Comparison of ENCODE assay signal across 15 cellular contexts in genomic region chr5:103208460-103208859, GRCh38. TPM values are rescaled to one million over a fixed set of nuclear protein-coding genes. Genes with fewer than 3 reads are reported as not detected.
DNase-seq lines count a peak whose midpoint lies in the region; ATAC-seq and TF ChIP-seq lines count a peak whose summit lies in the region.
"Had no signal": no experiment of that assay in that cellular context is flagged by ENCODE, and none has a peak within 500 bp of the region (broad histone marks: within the 10 kb centered on the region; RNA-seq: fewer than 3 reads in every experiment).

No MANE protein-coding gene starts in this region.

- TF ChIP-seq POLR2A in esophagus squamous epithelium (IDR thresholded peaks at IDR 0.05): no peak

- H3K27me3 ChIP-seq in right atrium auricular region: no peaks in the 10 kb centered on the region
- no peaks in the 10 kb centered on the region for H3K27me3 ChIP-seq in esophagus squamous epithelium

- H3K9me3 Mint-ChIP-seq in activated T-helper 2 cell treated with anti-CD3 and anti-CD28 coated beads, Interferon-gamma antibody, Interleukin-2, Interleukin-4, amounts not matched to agents 10 μg/mL and 5 μg/mL and 100 μg/mL, durations not matched to agents 14 hours and 24 hours and 36 hours: no peaks in the 10 kb centered on the region
- H3K9me3 Mint-ChIP-seq in stimulated activated memory B cell treated with anti-CD40 and anti-IgM and Interleukin-4, amounts not matched to agents 10 μg/mL and 1 μg/mL and 100 μg/mL, for 72 hours: peaks cover 2% of the 10 kb centered on the region

- H3K27ac ChIP-seq in right atrium auricular region (no peak overlapping the region), esophagus squamous epithelium (no peak overlapping the region)
- H3K27ac ChIP-seq: KMS-11 had no signal

- peaks cover 0 to 10% of the 10 kb centered on the region in 2 donors for H3K4me1 ChIP-seq in right atrium auricular region
- H3K4me1 ChIP-seq in esophagus squamous epithelium: no peaks in the 10 kb centered on the region

- 62 to 69% methylated on average over 2 of the region's 2 CpGs for WGBS in esophagus squamous epithelium, 2 donors

- H3K9me3 ChIP-seq in right atrium auricular region (no peaks in the 10 kb centered on the region), esophagus squamous epithelium (no peaks in the 10 kb centered on the region)

- peaks cover 38% of the 10 kb centered on the region for H3K36me3 Mint-ChIP-seq in activated T-helper 2 cell treated with anti-CD3 and anti-CD28 coated beads, Interferon-gamma antibody, Interleukin-2, Interleukin-4, amounts not matched to agents 10 μg/mL and 5 μg/mL and 100 μg/mL, durations not matched to agents 14 hours and 24 hours and 36 hours (ENCODE audit: low read depth)
- peaks cover 45% of the 10 kb centered on the region for H3K36me3 Mint-ChIP-seq in stimulated activated memory B cell treated with anti-CD40 and anti-IgM and Interleukin-4, amounts not matched to agents 10 μg/mL and 1 μg/mL and 100 μg/mL, for 72 hours

- intact Hi-C loops in Right ventricle myocardium superior (cut with DNase I): no loop called here
- intact Hi-C loops in activated T-helper 2 cell treated with anti-CD3 and anti-CD28 coated beads, Interferon-gamma antibody, Interleukin-2, Interleukin-4, amounts not matched to agents 10 μg/mL and 5 μg/mL and 100 μg/mL, durations not matched to agents 14 hours and 24 hours and 36 hours (cut with micrococcal nuclease): no loop called here
- intact Hi-C loops in esophagus squamous epithelium (cut with DNase I): no loop called here

- H3K27me3 Mint-ChIP-seq in activated T-helper 2 cell treated with anti-CD3 and anti-CD28 coated beads, Interferon-gamma antibody, Interleukin-2, Interleukin-4, amounts not matched to agents 10 μg/mL and 5 μg/mL and 100 μg/mL, durations not matched to agents 14 hours and 24 hours and 36 hours (ENCODE audit: low read depth): no peaks in the 10 kb centered on the region
- H3K27me3 Mint-ChIP-seq in stimulated activated memory B cell treated with anti-CD40 and anti-IgM and Interleukin-4, amounts not matched to agents 10 μg/mL and 1 μg/mL and 100 μg/mL, for 72 hours: no peaks in the 10 kb centered on the region
- H3K27me3 Mint-ChIP-seq: CD4-positive, alpha-beta memory T cell had no signal

- H3K27ac Mint-ChIP-seq in activated T-helper 2 cell treated with anti-CD3 and anti-CD28 coated beads, Interferon-gamma antibody, Interleukin-2, Interleukin-4, amounts not matched to agents 10 μg/mL and 5 μg/mL and 100 μg/mL, durations not matched to agents 14 hours and 24 hours and 36 hours: peak overlapping the region; percentile 2
- peak overlapping the region; percentile 12 for H3K27ac Mint-ChIP-seq in stimulated activated memory B cell treated with anti-CD40 and anti-IgM and Interleukin-4, amounts not matched to agents 10 μg/mL and 1 μg/mL and 100 μg/mL, for 72 hours

- H3K4me3 Mint-ChIP-seq in activated T-helper 2 cell treated with anti-CD3 and anti-CD28 coated beads, Interferon-gamma antibody, Interleukin-2, Interleukin-4, amounts not matched to agents 10 μg/mL and 5 μg/mL and 100 μg/mL, durations not matched to agents 14 hours and 24 hours and 36 hours (ENCODE audit: low read depth): no peak overlapping the region
- no peak overlapping the region for H3K4me3 Mint-ChIP-seq in stimulated activated memory B cell treated with anti-CD40 and anti-IgM and Interleukin-4, amounts not matched to agents 10 μg/mL and 1 μg/mL and 100 μg/mL, for 72 hours
- H3K4me3 Mint-ChIP-seq: CD4-positive, alpha-beta memory T cell had no signal

- no peaks in the 10 kb centered on the region for H3K36me3 ChIP-seq in right atrium auricular region
- H3K36me3 ChIP-seq in esophagus squamous epithelium: peaks cover 0 to 32% (median 0%) of the 10 kb centered on the region in 3 donors

- H3K4me3 ChIP-seq in right atrium auricular region: no peak overlapping the region
- H3K4me3 ChIP-seq in fibroblast of pulmonary artery (replicated peaks; ENCODE audit: low read depth, low read length): no peak overlapping the region
- no peak overlapping the region for H3K4me3 ChIP-seq in esophagus squamous epithelium

- TF ChIP-seq CTCF in right atrium auricular region (IDR thresholded peaks at IDR 0.05) (no peak), fibroblast of pulmonary artery (IDR thresholded peaks at IDR 0.05; ENCODE audit: low read length, missing control alignments) (no peak), esophagus squamous epithelium (IDR thresholded peaks at IDR 0.05) (no peak)

- DNase-seq in Right ventricle myocardium superior: no peak
- no peak for DNase-seq in right atrium auricular region (ENCODE audit: low spot score)
- no peak for DNase-seq in activated T-helper 2 cell treated with anti-CD3 and anti-CD28 coated beads, Interferon-gamma antibody, Interleukin-2, Interleukin-4, amounts not matched to agents 10 μg/mL and 5 μg/mL and 100 μg/mL, durations not matched to agents 14 hours and 24 hours and 36 hours (ENCODE audit: low spot score)
- peak; percentile 50 for DNase-seq in fibroblast of pulmonary artery (ENCODE audit: low read depth)
- no peak for DNase-seq in mucosa of gallbladder (ENCODE audit: low spot score)
- DNase-seq in esophagus squamous epithelium (lab: John Stamatoyannopoulos, UW): no peak
- DNase-seq: Calu3; CD4-positive, alpha-beta memory T cell; DMS53; H7; NCI-H1436; NCI-H2081; NCI-H510A treated with DMSO at 0.1 percent for 48 hours had no signal

- ATAC-seq in Right ventricle myocardium superior (ENCODE audit: poor library complexity): peak; percentile 27
- no peak for ATAC-seq in stimulated activated memory B cell treated with anti-CD40 and anti-IgM and Interleukin-4, amounts not matched to agents 10 μg/mL and 1 μg/mL and 100 μg/mL, for 72 hours

- H3K4me1 Mint-ChIP-seq in activated T-helper 2 cell treated with anti-CD3 and anti-CD28 coated beads, Interferon-gamma antibody, Interleukin-2, Interleukin-4, amounts not matched to agents 10 μg/mL and 5 μg/mL and 100 μg/mL, durations not matched to agents 14 hours and 24 hours and 36 hours (ENCODE audit: low read depth): peaks cover 27% of the 10 kb centered on the region
- peaks cover 36% of the 10 kb centered on the region for H3K4me1 Mint-ChIP-seq in stimulated activated memory B cell treated with anti-CD40 and anti-IgM and Interleukin-4, amounts not matched to agents 10 μg/mL and 1 μg/mL and 100 μg/mL, for 72 hours

RNA-seq across cellular contexts. Expression of gene MACIR, which starts 50.1 kb away (rescaled TPM):
- total RNA-seq in Right ventricle myocardium superior: 3.9 TPM
- 1 to 10 TPM; 3.8 to 4.8 TPM for total RNA-seq in right atrium auricular region
- total RNA-seq in activated T-helper 2 cell treated with anti-CD3 and anti-CD28 coated beads, Interferon-gamma antibody, Interleukin-2, Interleukin-4, amounts not matched to agents 10 μg/mL and 5 μg/mL and 100 μg/mL, durations not matched to agents 14 hours and 24 hours and 36 hours: 12.3 TPM in 2 replicates
- total RNA-seq in mucosa of gallbladder: 13.0 TPM
- 10 to 100 TPM in 1 of 4 donors, 1 to 10 TPM in 3; 2.3 to 10.1 (median 6.2) TPM for total RNA-seq in esophagus squamous epithelium
